ENCODE assay signal across 7 cellular contexts in genomic region chr10:64102264-64102633, GRCh38.
"Had no signal": no experiment of that assay in that cellular context is flagged by ENCODE, and none has a peak within 500 bp of the region (broad histone marks: within the 10 kb centered on the region; RNA-seq: fewer than 3 reads in every experiment).

No MANE protein-coding gene starts in this region.

- DNase-seq: IMR-90, KBM-7 had no signal

- H3K27ac ChIP-seq: HL-60 had no signal

- H3K36me3 Mint-ChIP-seq: IgD-negative memory B cell had no signal

- H3K27me3 Mint-ChIP-seq: IgD-negative memory B cell had no signal

- H3K4me3 ChIP-seq: K562 had no signal

- FAIRE-seq: HepG2, HTR-8/SVneo, K562 had no signal

- H3K4me1 Mint-ChIP-seq: IgD-negative memory B cell had no signal

- H3K4me3 Mint-ChIP-seq: IgD-negative memory B cell had no signal

- H3K27ac Mint-ChIP-seq: IgD-negative memory B cell had no signal

- ATAC-seq: K562 had no signal

- H3K9me3 Mint-ChIP-seq: IgD-negative memory B cell had no signal
